Comparison of ENCODE assay signal across 8 cellular contexts in genomic region chr11:65506316-65506769, GRCh38. TPM values are rescaled to one million over a fixed set of nuclear protein-coding genes. Genes with fewer than 3 reads are reported as not detected.
A peak's percentile ranks its signal among the peaks of the same experiment; 100 is the strongest.
DNase-seq lines count a peak whose midpoint lies in the region; ATAC-seq and TF ChIP-seq lines count a peak whose summit lies in the region.

No MANE protein-coding gene starts in this region.

- no peaks in the 10 kb centered on the region for H3K27me3 ChIP-seq in KMS-11 (ENCODE audit: insufficient read depth, low read depth)

- H3K79me2 ChIP-seq in KMS-11 (ENCODE audit: insufficient read depth, low read depth): peaks cover 60% of the 10 kb centered on the region

- DNase-seq in choroid plexus epithelial cell (ENCODE audit: low read depth): no peak
- DNase-seq in omental fat pad (ENCODE audit: low spot score): peak; percentile 30
- no peak for DNase-seq in GDM1 (lab: John Stamatoyannopoulos, UW)
- DNase-seq in posterior vena cava (ENCODE audit: low spot score): no peak

- H3K27ac ChIP-seq in KMS-11: peak overlapping the region; percentile 99

- H3K4me2 ChIP-seq in KMS-11: peak overlapping the region; percentile 94

- H3K9ac ChIP-seq in ES-I3 (ENCODE audit: low read depth, low read length): peak overlapping the region; percentile 21; the same call in 1 of the 2 replicates
- H3K9ac ChIP-seq in KMS-11: peak overlapping the region; percentile 100

- intact Hi-C loops in posterior vena cava (cut with DNase I): loop anchor here (5.0 kb wide), 2 partner anchors 34 to 79 kb away; no protein-coding TSS in a partner anchor

- H3K4me3 ChIP-seq in KMS-11 (IDR thresholded peaks at IDR 0.05; ENCODE audit: insufficient read depth, low read depth, low read length) (no peak overlapping the region), choroid plexus epithelial cell (ENCODE audit: low read depth, low read length) (peak overlapping the region; percentile 80)

- H3K36me3 ChIP-seq in ES-I3 (ENCODE audit: insufficient read depth, low read length) (peaks cover 45% of the 10 kb centered on the region), KMS-11 (ENCODE audit: insufficient read depth) (peaks cover 39% of the 10 kb centered on the region)

- ATAC-seq in omental fat pad (ENCODE audit: low FRiP score): no peak
- ATAC-seq in GM21447 (IDR thresholded peaks at IDR 0.05; ENCODE audit: unreplicated experiment): no peak
- no peak for ATAC-seq in GM21526 (IDR thresholded peaks at IDR 0.05; ENCODE audit: low FRiP score, unreplicated experiment)

- H3K4me1 ChIP-seq in ES-I3 (ENCODE audit: insufficient read depth, low read length): peaks cover 8% of the 10 kb centered on the region
- peaks cover 70% of the 10 kb centered on the region for H3K4me1 ChIP-seq in KMS-11 (ENCODE audit: low read depth, poor library complexity, severe bottlenecking)

- TF ChIP-seq CTCF in KMS-11 (conservative IDR thresholded peaks at IDR 0.05; ENCODE audit: low read depth, low read length) (no peak), choroid plexus epithelial cell (conservative IDR thresholded peaks at IDR 0.05; ENCODE audit: low read depth, low read length) (no peak), omental fat pad (IDR thresholded peaks at IDR 0.05) (no peak)

- peaks cover 39% of the 10 kb centered on the region for H4K20me1 ChIP-seq in KMS-11 (ENCODE audit: insufficient read depth)

- H3K9me3 ChIP-seq in ES-I3 (ENCODE audit: control insufficient read depth, insufficient read depth, low read length): no peaks in the 10 kb centered on the region

- no peak overlapping the region for H2AFZ ChIP-seq in KMS-11 (ENCODE audit: low read depth)

RNA-seq across cellular contexts. Expression of gene MALAT1, which starts 7.5 kb away (rescaled TPM):
- over 10,000 TPM; 11,614 to 21,764 (median 16,063) TPM for total RNA-seq in omental fat pad
- total RNA-seq in posterior vena cava: 1,000 to 10,000 TPM; 9,235 to 9,828 TPM

RNA-seq across cellular contexts. Expression of gene SCYL1, which starts 18.5 kb away (rescaled TPM):
- total RNA-seq in omental fat pad (100 to 1,000 TPM in 1 of 4 donors, 10 to 100 TPM in 3; 75.4 to 105 (median 88.8) TPM), posterior vena cava (10 to 100 TPM; 66.3 to 74.3 TPM)

RNA-seq across cellular contexts. Expression of gene LTBP3, which starts 51.8 kb away (rescaled TPM):
- total RNA-seq in omental fat pad (10 to 100 TPM; 67.3 to 84.8 (median 76.5) TPM), posterior vena cava (100 to 1,000 TPM; 127 to 196 TPM)
